Comparison of ENCODE assay signal across 12 cellular contexts in genomic region chr4:186693159-186693815, GRCh38. TPM values are rescaled to one million over a fixed set of nuclear protein-coding genes. Genes with fewer than 3 reads are reported as not detected.
DNase-seq lines count a peak whose midpoint lies in the region; ATAC-seq, FAIRE-seq and TF ChIP-seq lines count a peak whose summit lies in the region.
"Had no signal": no experiment of that assay in that cellular context is flagged by ENCODE, and none has a peak within 500 bp of the region (broad histone marks: within the 10 kb centered on the region; RNA-seq: fewer than 3 reads in every experiment).

No MANE protein-coding gene starts in this region.

- TF ChIP-seq POLR2A in testis (IDR thresholded peaks at IDR 0.05): no peak

- no peaks in the 10 kb centered on the region for H3K27me3 ChIP-seq in astrocyte (ENCODE audit: insufficient read depth, low read length)
- no peaks in the 10 kb centered on the region for H3K27me3 ChIP-seq in left ventricle myocardium inferior (ENCODE audit: low read depth)
- H3K27me3 ChIP-seq in testis: no peaks in the 10 kb centered on the region

- peak; percentile 72 for FAIRE-seq in astrocyte (lab: Jason Lieb, UNC)
- FAIRE-seq: GM12878 had no signal

- peaks cover 98% of the 10 kb centered on the region for H3K79me2 ChIP-seq in astrocyte (ENCODE audit: insufficient read depth, low read length)

- no peaks in the 10 kb centered on the region for H3K27me3 Mint-ChIP-seq in astrocyte (ENCODE audit: low read depth, unreplicated experiment)
- H3K27me3 Mint-ChIP-seq in activated CD4-positive, alpha-beta T cell treated with anti-CD3 and anti-CD28 coated beads, Interleukin-2, amount 10 ng/mL, durations not matched to agents 24 days and 14 days: no peaks in the 10 kb centered on the region
- H3K27me3 Mint-ChIP-seq in activated T-helper 1 cell treated with anti-CD3 and anti-CD28 coated beads, Interleukin-12 subunit alpha, Interleukin-12 subunit beta, Interleukin-2, Interleukin-4 antibody, amounts not matched to agents 30 ng/mL and 10 ng/mL and 1 ng/mL, durations not matched to agents 14 hours and 24 hours and 36 hours (ENCODE audit: insufficient read depth): no peaks in the 10 kb centered on the region

- H3K9me3 ChIP-seq in HEK293 (ENCODE audit: control insufficient read depth, insufficient read depth, low read depth, low read length) (no peaks in the 10 kb centered on the region), astrocyte (ENCODE audit: insufficient read depth, low read depth, low read length) (no peaks in the 10 kb centered on the region), left ventricle myocardium inferior (replicated peaks) (no peaks in the 10 kb centered on the region), testis (no peaks in the 10 kb centered on the region)

- H3K36me3 ChIP-seq in HEK293 (ENCODE audit: control insufficient read depth in 2 of 2, insufficient read depth in 1 of 2, low read length in 2 of 2): peaks cover 0 to 11% of the 10 kb centered on the region in 2 experiments; a peak in 2 of 3 replicates
- peaks cover 11% of the 10 kb centered on the region for H3K36me3 ChIP-seq in astrocyte (ENCODE audit: insufficient read depth, low read length)
- H3K36me3 ChIP-seq in left ventricle myocardium inferior: no peaks in the 10 kb centered on the region
- no peaks in the 10 kb centered on the region for H3K36me3 ChIP-seq in testis (ENCODE audit: low read depth, missing control alignments)

- DNase-seq in astrocyte (ENCODE audit: low read depth) (peak; percentile 96), left ventricle myocardium inferior (peak; percentile 45), testis (peak; percentile 66)
- no peak for DNase-seq in activated CD4-positive, alpha-beta T cell treated with anti-CD3 and anti-CD28 coated beads, Interleukin-2, amount 10 ng/mL, durations not matched to agents 24 days and 14 days
- DNase-seq in activated T-helper 1 cell treated with anti-CD3 and anti-CD28 coated beads, Interleukin-12 subunit alpha, Interleukin-12 subunit beta, Interleukin-2, Interleukin-4 antibody, amounts not matched to agents 30 ng/mL and 10 ng/mL and 1 ng/mL, durations not matched to agents 14 hours and 24 hours and 36 hours (ENCODE audit: low spot score): no peak
- DNase-seq: NCI-H1105 had no signal

- peak overlapping the region; percentile 6 for H3K9ac ChIP-seq in astrocyte (ENCODE audit: low read length)

- H4K20me1 ChIP-seq in astrocyte (ENCODE audit: insufficient read depth, low read length): peaks cover 85% of the 10 kb centered on the region

- H3K4me3 Mint-ChIP-seq in astrocyte (ENCODE audit: unreplicated experiment): peak overlapping the region; percentile 4
- H3K4me3 Mint-ChIP-seq in activated CD4-positive, alpha-beta T cell treated with anti-CD3 and anti-CD28 coated beads, Interleukin-2, amount 10 ng/mL, durations not matched to agents 24 days and 14 days: no peak overlapping the region
- H3K4me3 Mint-ChIP-seq in activated T-helper 1 cell treated with anti-CD3 and anti-CD28 coated beads, Interleukin-12 subunit alpha, Interleukin-12 subunit beta, Interleukin-2, Interleukin-4 antibody, amounts not matched to agents 30 ng/mL and 10 ng/mL and 1 ng/mL, durations not matched to agents 14 hours and 24 hours and 36 hours: no peak overlapping the region
- H3K4me3 Mint-ChIP-seq: T-helper 1 cell treated with Interleukin-12 subunit alpha and Interleukin-12 subunit beta and Interleukin-4 antibody, amounts not matched to agents 30 μg/mL and 1 μg/mL, for 36 hours had no signal

- no peaks in the 10 kb centered on the region for H3K9me3 Mint-ChIP-seq in astrocyte (ENCODE audit: unreplicated experiment)
- peaks cover 13% of the 10 kb centered on the region for H3K9me3 Mint-ChIP-seq in activated CD4-positive, alpha-beta T cell treated with anti-CD3 and anti-CD28 coated beads, Interleukin-2, amount 10 ng/mL, durations not matched to agents 24 days and 14 days
- H3K9me3 Mint-ChIP-seq in activated T-helper 1 cell treated with anti-CD3 and anti-CD28 coated beads, Interleukin-12 subunit alpha, Interleukin-12 subunit beta, Interleukin-2, Interleukin-4 antibody, amounts not matched to agents 30 ng/mL and 10 ng/mL and 1 ng/mL, durations not matched to agents 14 hours and 24 hours and 36 hours: peaks cover 3% of the 10 kb centered on the region

- peak overlapping the region; percentile 29 for H3K27ac Mint-ChIP-seq in astrocyte (ENCODE audit: unreplicated experiment)
- H3K27ac Mint-ChIP-seq in activated CD4-positive, alpha-beta T cell treated with anti-CD3 and anti-CD28 coated beads, Interleukin-2, amount 10 ng/mL, durations not matched to agents 24 days and 14 days: no peak overlapping the region
- H3K27ac Mint-ChIP-seq in activated T-helper 1 cell treated with anti-CD3 and anti-CD28 coated beads, Interleukin-12 subunit alpha, Interleukin-12 subunit beta, Interleukin-2, Interleukin-4 antibody, amounts not matched to agents 30 ng/mL and 10 ng/mL and 1 ng/mL, durations not matched to agents 14 hours and 24 hours and 36 hours: no peak overlapping the region
- H3K27ac Mint-ChIP-seq: T-helper 1 cell treated with Interleukin-12 subunit alpha and Interleukin-12 subunit beta and Interleukin-4 antibody, amounts not matched to agents 30 μg/mL and 1 μg/mL, for 36 hours had no signal

- H3K4me3 ChIP-seq in HEK293 (ENCODE audit: low read depth, low read length): no peak overlapping the region
- no peak overlapping the region for H3K4me3 ChIP-seq in astrocyte (ENCODE audit: insufficient read depth, low read depth, low read length)
- H3K4me3 ChIP-seq in left ventricle myocardium inferior: no peak overlapping the region
- H3K4me3 ChIP-seq in testis: no peak overlapping the region
- H3K4me3 ChIP-seq: GM12878 had no signal

- H3K36me3 Mint-ChIP-seq in astrocyte (ENCODE audit: low read depth, unreplicated experiment): peaks cover 27% of the 10 kb centered on the region
- no peaks in the 10 kb centered on the region for H3K36me3 Mint-ChIP-seq in activated CD4-positive, alpha-beta T cell treated with anti-CD3 and anti-CD28 coated beads, Interleukin-2, amount 10 ng/mL, durations not matched to agents 24 days and 14 days (ENCODE audit: low read depth)
- H3K36me3 Mint-ChIP-seq in activated T-helper 1 cell treated with anti-CD3 and anti-CD28 coated beads, Interleukin-12 subunit alpha, Interleukin-12 subunit beta, Interleukin-2, Interleukin-4 antibody, amounts not matched to agents 30 ng/mL and 10 ng/mL and 1 ng/mL, durations not matched to agents 14 hours and 24 hours and 36 hours (ENCODE audit: low read depth): no peaks in the 10 kb centered on the region

- POLR2A ChIA-PET in HEK293 (lab: Yijun Ruan, JAX): no interaction called here

- CTCF ChIA-PET in HEK293 (lab: Yijun Ruan, JAX): no interaction called here

- no peak for TF ChIP-seq CTCF in HEK293 (tag by site-specific recombination; IDR thresholded peaks at IDR 0.05)
- no peak for TF ChIP-seq CTCF in astrocyte (IDR thresholded peaks at IDR 0.05; ENCODE audit: insufficient read depth, low read depth, low read length)
- TF ChIP-seq CTCF in left ventricle myocardium inferior (IDR thresholded peaks at IDR 0.05; ENCODE audit: borderline replicate concordance): no peak
- no peak for TF ChIP-seq CTCF in testis (IDR thresholded peaks at IDR 0.05)

- H3K4me1 ChIP-seq in HEK293 (ENCODE audit: control insufficient read depth, insufficient read depth, low read length) (peaks cover 8% of the 10 kb centered on the region; the same call in 1 of the 2 replicates), astrocyte (ENCODE audit: insufficient read depth, low read length) (peaks cover 18% of the 10 kb centered on the region), left ventricle myocardium inferior (peaks cover 57% of the 10 kb centered on the region), testis (peaks cover 14% of the 10 kb centered on the region)

- WGBS in testis, 2 donors: 50 to 70% methylated on average over 10 to 17 of the region's 17 CpGs

- H3K27ac ChIP-seq in HEK293 (ENCODE audit: extremely low read depth, low read depth, low read length) (no peak overlapping the region), astrocyte (ENCODE audit: low read depth, low read length) (peak overlapping the region; percentile 46), left ventricle myocardium inferior (replicated peaks) (peak overlapping the region; percentile 77), testis (peak overlapping the region in 1 of 2 donors; percentile 7)

- no peak overlapping the region for H2AFZ ChIP-seq in astrocyte (ENCODE audit: low read depth, low read length)

- no peak for ATAC-seq in HG03565 (IDR thresholded peaks at IDR 0.05; ENCODE audit: unreplicated experiment)
- ATAC-seq in GM21367 (IDR thresholded peaks at IDR 0.05; ENCODE audit: unreplicated experiment): no peak
- ATAC-seq: activated naive CD4-positive, alpha-beta T cell treated with anti-CD3 and anti-CD28 coated beads, Interleukin-2, amount 50 U/mL, for 72 hours; GM12878 had no signal

- peak overlapping the region; percentile 43 for H3K4me2 ChIP-seq in astrocyte (ENCODE audit: low read length)

- H3K4me1 Mint-ChIP-seq in astrocyte (ENCODE audit: low read depth, unreplicated experiment): peaks cover 45% of the 10 kb centered on the region
- H3K4me1 Mint-ChIP-seq in activated CD4-positive, alpha-beta T cell treated with anti-CD3 and anti-CD28 coated beads, Interleukin-2, amount 10 ng/mL, durations not matched to agents 24 days and 14 days: no peaks in the 10 kb centered on the region
- H3K4me1 Mint-ChIP-seq in activated T-helper 1 cell treated with anti-CD3 and anti-CD28 coated beads, Interleukin-12 subunit alpha, Interleukin-12 subunit beta, Interleukin-2, Interleukin-4 antibody, amounts not matched to agents 30 ng/mL and 10 ng/mL and 1 ng/mL, durations not matched to agents 14 hours and 24 hours and 36 hours (ENCODE audit: low read depth): no peaks in the 10 kb centered on the region

- intact Hi-C loops in left ventricle myocardium inferior (cut with micrococcal nuclease) (no loop called here), testis (cut with DNase I; ENCODE audit: low total_unique reads) (no loop called here)
- intact Hi-C loops in activated CD4-positive, alpha-beta T cell treated with anti-CD3 and anti-CD28 coated beads, Interleukin-2, amount 10 ng/mL, durations not matched to agents 24 days and 14 days (cut with micrococcal nuclease): no loop called here
- intact Hi-C loops in activated T-helper 1 cell treated with anti-CD3 and anti-CD28 coated beads, Interleukin-12 subunit alpha, Interleukin-12 subunit beta, Interleukin-2, Interleukin-4 antibody, amounts not matched to agents 30 ng/mL and 10 ng/mL and 1 ng/mL, durations not matched to agents 14 hours and 24 hours and 36 hours (cut with micrococcal nuclease): no loop called here

TF ChIP-seq in HEK293, 187 proteins besides CTCF, POLR2A, EP300 and RAD21 (continues in another document):
- TF ChIP-seq ZNF112 (tag by site-specific recombination; IDR thresholded peaks at IDR 0.05): no peak
- no peak for TF ChIP-seq ZNF175 (tag by site-specific recombination; IDR thresholded peaks at IDR 0.05)

RNA-seq across cellular contexts. Expression of gene FAT1, which starts 30.4 kb away (rescaled TPM):
- total RNA-seq in astrocyte (590 and 591 TPM in 2 replicates), left ventricle myocardium inferior (59.1 TPM), testis (100 to 1,000 TPM; 118 to 157 TPM)
- 51.5 TPM for polyA plus RNA-seq in testis (ENCODE audit: insufficient read depth, low read depth, low replicate concordance)
- total RNA-seq in activated CD4-positive, alpha-beta T cell treated with anti-CD3 and anti-CD28 coated beads, Interleukin-2, amount 10 ng/mL, durations not matched to agents 24 days and 14 days: 0.07 and 0.28 TPM in 2 replicates
- 0.03 and 0.15 TPM in 2 replicates for total RNA-seq in activated T-helper 1 cell treated with anti-CD3 and anti-CD28 coated beads, Interleukin-12 subunit alpha, Interleukin-12 subunit beta, Interleukin-2, Interleukin-4 antibody, amounts not matched to agents 30 ng/mL and 10 ng/mL and 1 ng/mL, durations not matched to agents 14 hours and 24 hours and 36 hours

Comparison
In these comparisons a context has a peak if more than half of its experiments do, and no peak if none do; other contexts are left out.
1. DNase-seq: peak in astrocyte (single experiment), left ventricle myocardium inferior (single experiment) and testis (single experiment); none in activated CD4-positive, alpha-beta T cell treated with anti-CD3 and anti-CD28 coated beads, Interleukin-2, amount 10 ng/mL, durations not matched to agents 24 days and 14 days (single experiment) and activated T-helper 1 cell treated with anti-CD3 and anti-CD28 coated beads, Interleukin-12 subunit alpha, Interleukin-12 subunit beta, Interleukin-2, Interleukin-4 antibody, amounts not matched to agents 30 ng/mL and 10 ng/mL and 1 ng/mL, durations not matched to agents 14 hours and 24 hours and 36 hours (single experiment).
2. RNA of gene FAT1, which starts 30.4 kb away (total RNA-seq): 590 to 591 TPM in astrocyte, 118 to 157 TPM in testis and 59.1 TPM in left ventricle myocardium inferior (single experiment); 0.07 to 0.28 TPM in activated CD4-positive, alpha-beta T cell treated with anti-CD3 and anti-CD28 coated beads, Interleukin-2, amount 10 ng/mL, durations not matched to agents 24 days and 14 days and 0.03 to 0.15 TPM in activated T-helper 1 cell treated with anti-CD3 and anti-CD28 coated beads, Interleukin-12 subunit alpha, Interleukin-12 subunit beta, Interleukin-2, Interleukin-4 antibody, amounts not matched to agents 30 ng/mL and 10 ng/mL and 1 ng/mL, durations not matched to agents 14 hours and 24 hours and 36 hours; every median in the first group is over 10 times any median in the second.